9 cellular contexts compared by ENCODE assay signal in genomic region chr22:40818192-40818746, GRCh38. TPM values are rescaled to one million over a fixed set of nuclear protein-coding genes. Genes with fewer than 3 reads are reported as not detected.
DNase-seq lines count a peak whose midpoint lies in the region; ATAC-seq, FAIRE-seq and TF ChIP-seq lines count a peak whose summit lies in the region.
"Had no signal": no experiment of that assay in that cellular context is flagged by ENCODE, and none has a peak within 500 bp of the region (broad histone marks: within the 10 kb centered on the region; RNA-seq: fewer than 3 reads in every experiment).

No MANE protein-coding gene starts in this region.

- H3K36me3 ChIP-seq in CD8-positive, alpha-beta memory T cell (ENCODE audit: insufficient read depth, low read length): no peaks in the 10 kb centered on the region
- H3K36me3 ChIP-seq in muscle layer of duodenum (ENCODE audit: control insufficient read depth in 1 of 2, insufficient read depth in 2 of 2, low read length in 2 of 2): peaks cover 0 to 4% of the 10 kb centered on the region in 2 donors

- POLR2A ChIA-PET in CD8-positive, alpha-beta memory T cell (lab: Charles Lee): interaction anchor here (0.5 to 1.1 kb wide), 4 partner anchors 30 to 468 kb away, joined by 3 to 5 read pairs (median 4); partner anchors contain the start of genes RANGAP1 and ST13
- POLR2A ChIA-PET in MCF 10A (lab: Yijun Ruan, JAX): interaction anchor here (0.5 to 6.6 kb wide), 7 partner anchors 9 to 285 kb away, joined by 3 to 58 read pairs (median 4); partner anchors contain the start of genes ST13 and XPNPEP3

- TSS peak; percentile 36 for BruUV-seq in MCF 10A (replicated peaks; lab: Mats Ljungman, UMichigan)

- intact Hi-C loops in MCF 10A (cut with micrococcal nuclease): no loop called here

- H3K36me3 Mint-ChIP-seq in CD8-positive, alpha-beta memory T cell: peaks cover 0 to 22% (median 5%) of the 10 kb centered on the region in 3 donors
- peaks cover 18% of the 10 kb centered on the region for H3K36me3 Mint-ChIP-seq in MCF 10A (ENCODE audit: insufficient read depth, unreplicated experiment)

- H3K27me3 Mint-ChIP-seq in CD8-positive, alpha-beta memory T cell: no peaks in the 10 kb centered on the region
- no peaks in the 10 kb centered on the region for H3K27me3 Mint-ChIP-seq in MCF 10A (ENCODE audit: insufficient read depth, unreplicated experiment)

- H3K4me3 Mint-ChIP-seq in CD8-positive, alpha-beta memory T cell: peak overlapping the region; percentile 90 to 98 (median 97)
- H3K4me3 Mint-ChIP-seq in MCF 10A (ENCODE audit: unreplicated experiment): peak overlapping the region; percentile 95

- H3K4me1 ChIP-seq in CD8-positive, alpha-beta memory T cell (ENCODE audit: insufficient read depth, low read length): peaks cover 23% of the 10 kb centered on the region
- H3K4me1 ChIP-seq in muscle layer of duodenum (ENCODE audit: control insufficient read depth in 1 of 2, insufficient read depth in 2 of 2, low read length in 2 of 2): peaks cover 11 to 25% of the 10 kb centered on the region in 2 donors

- CTCF ChIA-PET in CD8-positive, alpha-beta memory T cell (lab: Charles Lee): interaction anchor here (0.6 to 1.8 kb wide), 3 partner anchors 12 to 135 kb away, joined by 3 to 5 read pairs (median 4); partner anchors contain the start of genes ST13 and XPNPEP3
- CTCF ChIA-PET in MCF 10A (lab: Yijun Ruan, JAX): interaction anchor here (0.6 to 1.6 kb wide), 7 partner anchors 9 to 336 kb away, joined by 3 to 7 read pairs (median 3); no protein-coding TSS in a partner anchor

- H3K4me3 ChIP-seq in CD8-positive, alpha-beta memory T cell (ENCODE audit: low read length): peak overlapping the region; percentile 88
- peak overlapping the region; percentile 94 for H3K4me3 ChIP-seq in Jurkat, Clone E6-1 (ENCODE audit: low read length)
- H3K4me3 ChIP-seq in muscle layer of duodenum (ENCODE audit: low read depth in 1 of 2, low read length in 2 of 2): peak overlapping the region; percentile 96 to 99

- DNase-seq in CD8-positive, alpha-beta memory T cell: peak in 3 of 5 donors; percentile 1 to 26 (median 19)
- peak; percentile 37 for DNase-seq in Jurkat, Clone E6-1 (ENCODE audit: low read depth, low spot score)
- DNase-seq in MCF 10A (ENCODE audit: unreplicated experiment) (no peak), urothelium cell line (ENCODE audit: low spot score) (no peak), amniotic stem cell (lab: John Stamatoyannopoulos, UW) (no peak)

- no peaks in the 10 kb centered on the region for H3K9me3 Mint-ChIP-seq in CD8-positive, alpha-beta memory T cell
- no peaks in the 10 kb centered on the region for H3K9me3 Mint-ChIP-seq in MCF 10A (ENCODE audit: unreplicated experiment)

- ATAC-seq in HG02884 (IDR thresholded peaks at IDR 0.05; ENCODE audit: unreplicated experiment) (no peak), GM21367 (IDR thresholded peaks at IDR 0.05; ENCODE audit: unreplicated experiment) (no peak)

- peaks cover 31 to 49% (median 48%) of the 10 kb centered on the region in 3 donors for H3K4me1 Mint-ChIP-seq in CD8-positive, alpha-beta memory T cell
- peaks cover 16% of the 10 kb centered on the region for H3K4me1 Mint-ChIP-seq in MCF 10A (ENCODE audit: insufficient read depth, unreplicated experiment)

- peak overlapping the region; percentile 83 for H3K27ac ChIP-seq in CD8-positive, alpha-beta memory T cell (ENCODE audit: low read depth, low read length)
- H3K27ac ChIP-seq in muscle layer of duodenum (ENCODE audit: low read length): no peak overlapping the region

- no peaks in the 10 kb centered on the region for H3K27me3 ChIP-seq in CD8-positive, alpha-beta memory T cell (ENCODE audit: insufficient read depth, low read length, poor library complexity, severe bottlenecking)
- no peaks in the 10 kb centered on the region for H3K27me3 ChIP-seq in muscle layer of duodenum (ENCODE audit: low read depth, low read length)

- H3K27ac Mint-ChIP-seq in CD8-positive, alpha-beta memory T cell: peak overlapping the region; percentile 85 to 99 (median 96)
- H3K27ac Mint-ChIP-seq in MCF 10A (ENCODE audit: low read depth, unreplicated experiment): peak overlapping the region; percentile 94

- TF ChIP-seq CTCF in MCF 10A (IDR thresholded peaks at IDR 0.05; ENCODE audit: unreplicated experiment): no peak

- no peak for FAIRE-seq in urothelium cell line (lab: Jason Lieb, UNC)

- H3K9me3 ChIP-seq in CD8-positive, alpha-beta memory T cell (ENCODE audit: low read length): no peaks in the 10 kb centered on the region
- no peaks in the 10 kb centered on the region for H3K9me3 ChIP-seq in muscle layer of duodenum (ENCODE audit: control insufficient read depth in 1 of 2, low read length in 2 of 2)

RNA-seq across cellular contexts. Expression of gene SLC25A17, which starts 0.9 kb away (rescaled TPM):
- total RNA-seq in CD8-positive, alpha-beta memory T cell: 10 to 100 TPM; 31.4 to 35.1 TPM
- polyA plus RNA-seq in CD8-positive, alpha-beta memory T cell: 17.6 TPM
- 42.2 TPM for polyA plus RNA-seq in Jurkat, Clone E6-1 (2012; ENCODE audit: insufficient read depth, insufficient read length)
- 21.1 and 22.3 TPM in 2 replicates for total RNA-seq in MCF 10A (2022)

RNA-seq across cellular contexts. Expression of gene ST13, which starts 38.2 kb away (rescaled TPM):
- total RNA-seq in CD8-positive, alpha-beta memory T cell: 100 to 1,000 TPM; 201 to 218 TPM
- 176 TPM for polyA plus RNA-seq in CD8-positive, alpha-beta memory T cell
- polyA plus RNA-seq in Jurkat, Clone E6-1 (2012; ENCODE audit: insufficient read depth, insufficient read length): 524 TPM
- 191 and 231 TPM in 2 replicates for total RNA-seq in MCF 10A (2022)

RNA-seq across cellular contexts. Expression of gene XPNPEP3, which starts 38.7 kb away (rescaled TPM):
- 10 to 100 TPM; 18.7 to 19.6 TPM for total RNA-seq in CD8-positive, alpha-beta memory T cell
- polyA plus RNA-seq in CD8-positive, alpha-beta memory T cell: 9.1 TPM
- polyA plus RNA-seq in Jurkat, Clone E6-1 (2012; ENCODE audit: insufficient read depth, insufficient read length): 13.0 TPM
- 33.1 and 47.2 TPM in 2 replicates for total RNA-seq in MCF 10A (2022)

RNA-seq across cellular contexts. Expression of gene DNAJB7, which starts 43.6 kb away (rescaled TPM):
- not detected for total RNA-seq in CD8-positive, alpha-beta memory T cell
- polyA plus RNA-seq in CD8-positive, alpha-beta memory T cell: 0.23 TPM
- polyA plus RNA-seq in Jurkat, Clone E6-1 (2012; ENCODE audit: insufficient read depth, insufficient read length): not detected
- not detected in 2 replicates for total RNA-seq in MCF 10A (2022)
- total RNA-seq: pulmonary artery endothelial cell had no signal

Comparison
In these comparisons a context has a peak if more than half of its experiments do, and no peak if none do; other contexts are left out.
1. DNase-seq: peak in CD8-positive, alpha-beta memory T cell (3 of 5) and Jurkat, Clone E6-1 (single experiment); none in MCF 10A (single experiment), urothelium cell line (single experiment) and amniotic stem cell (single experiment).
2. Peak in every context shown above with its lines, with median percentiles within 50 percentile points of each other: H3K4me3 ChIP-seq.